In genomic region chr2:11321847-11322246, GRCh38 we compare ENCODE assay signal across 28 cellular contexts.
"Had no signal": no experiment of that assay in that cellular context is flagged by ENCODE, and none has a peak within 500 bp of the region (broad histone marks: within the 10 kb centered on the region; RNA-seq: fewer than 3 reads in every experiment).

No MANE protein-coding gene starts in this region.

- H3K9me3 ChIP-seq: stomach, suprapubic skin, testis, thoracic aorta, thyroid gland, tibial artery, tibial nerve, transverse colon, upper lobe of left lung, upper lobe of right lung, uterus, vagina had no signal

- H3K4me3 Mint-ChIP-seq: stimulated activated effector memory CD8-positive, alpha-beta T cell treated with anti-CD3 and anti-CD28 coated beads, Interleukin-12 subunit alpha, Interleukin-12 subunit beta, amount 100 ng/mL, for 72 hours; stimulated activated memory B cell treated with anti-CD40 and anti-IgM and Interleukin-4, amounts not matched to agents 10 μg/mL and 1 μg/mL and 100 μg/mL, for 72 hours; stimulated activated naive B cell treated with anti-CD40 and anti-IgM and Interleukin-4, amounts not matched to agents 10 μg/mL and 1 μg/mL and 100 μg/mL, for 72 hours; stimulated activated naive CD8-positive, alpha-beta T cell treated with anti-CD3 and anti-CD28 coated beads, Interleukin-15, amount 100 ng/mL, for 72 hours; stimulated activated naive CD8-positive, alpha-beta T cell treated with anti-CD3 and anti-CD28 coated beads, Interleukin-15, Interleukin-2, amounts not matched to agents 100 ng/mL and 50 ng/mL, for 24 hours; type B pancreatic cell had no signal

- H3K27me3 ChIP-seq: stomach, suprapubic skin, testis, thyroid gland, tibial artery, tibial nerve, transverse colon, upper lobe of left lung, upper lobe of right lung, uterus, vagina had no signal

- FAIRE-seq: urothelium cell line had no signal

- DNase-seq: stimulated activated CD4-positive, alpha-beta T cell treated with anti-CD3 and anti-CD28 coated beads, Interleukin-2, amount 100 ng/mL, for 48 hours; stimulated activated CD4-positive, alpha-beta T cell treated with anti-CD3 and anti-CD28 coated beads, Interleukin-4, amount 100 ng/mL, for 1 hour; stimulated activated CD4-positive, alpha-beta T cell treated with anti-CD3 and anti-CD28 coated beads, Interleukin-4, amount 100 ng/mL, for 24 hours; stimulated activated CD4-positive, alpha-beta T cell treated with anti-CD3 and anti-CD28 coated beads, Interleukin-4, amount 100 ng/mL, for 4 hours; stimulated activated CD8-positive, alpha-beta memory T cell treated with anti-CD3 and anti-CD28 coated beads, Interleukin-4, amount 100 ng/mL, for 48 hours; stimulated activated naive B cell treated with anti-CD40 and anti-IgM and Interleukin-4, amounts not matched to agents 10 μg/mL and 1 μg/mL and 100 μg/mL, for 72 hours; stimulated activated naive CD4-positive, alpha-beta T cell; stimulated activated naive CD4-positive, alpha-beta T cell treated with Interleukin-2 at 50 U/mL for 16 hours; stimulated activated naive CD8-positive, alpha-beta T cell treated with anti-CD3 and anti-CD28 coated beads, Interleukin-15, amount 100 ng/mL, for 72 hours; stimulated activated naive CD8-positive, alpha-beta T cell treated with anti-CD3 and anti-CD28 coated beads, Interleukin-15, Interleukin-2, amounts not matched to agents 100 U/mL and 50 U/mL, for 24 hours; stomach; substantia nigra; testis; thyroid gland; tibial artery; transverse colon; upper lobe of left lung; upper lobe of right lung; uterus had no signal

- H3K4me1 ChIP-seq: testis had no signal

- H3K9me3 Mint-ChIP-seq: stimulated activated effector memory CD8-positive, alpha-beta T cell treated with anti-CD3 and anti-CD28 coated beads, Interleukin-12 subunit alpha, Interleukin-12 subunit beta, amount 100 ng/mL, for 72 hours; stimulated activated memory B cell treated with anti-CD40 and anti-IgM and Interleukin-4, amounts not matched to agents 10 μg/mL and 1 μg/mL and 100 μg/mL, for 72 hours; stimulated activated naive B cell treated with anti-CD40 and anti-IgM and Interleukin-4, amounts not matched to agents 10 μg/mL and 1 μg/mL and 100 μg/mL, for 72 hours; stimulated activated naive CD8-positive, alpha-beta T cell treated with anti-CD3 and anti-CD28 coated beads, Interleukin-15, amount 100 ng/mL, for 72 hours; stimulated activated naive CD8-positive, alpha-beta T cell treated with anti-CD3 and anti-CD28 coated beads, Interleukin-15, Interleukin-2, amounts not matched to agents 100 ng/mL and 50 ng/mL, for 24 hours; type B pancreatic cell had no signal

- H3K27me3 Mint-ChIP-seq: stimulated activated memory B cell treated with anti-CD40 and anti-IgM and Interleukin-4, amounts not matched to agents 10 μg/mL and 1 μg/mL and 100 μg/mL, for 72 hours; stimulated activated naive B cell treated with anti-CD40 and anti-IgM and Interleukin-4, amounts not matched to agents 10 μg/mL and 1 μg/mL and 100 μg/mL, for 72 hours; stimulated activated naive CD8-positive, alpha-beta T cell treated with anti-CD3 and anti-CD28 coated beads, Interleukin-15, amount 100 ng/mL, for 72 hours; stimulated activated naive CD8-positive, alpha-beta T cell treated with anti-CD3 and anti-CD28 coated beads, Interleukin-15, Interleukin-2, amounts not matched to agents 100 ng/mL and 50 ng/mL, for 24 hours; type B pancreatic cell had no signal

- ATAC-seq: stimulated activated effector memory CD8-positive, alpha-beta T cell treated with anti-CD3 and anti-CD28 coated beads, Interleukin-12 subunit alpha, Interleukin-12 subunit beta, amount 100 ng/mL, for 72 hours; stimulated activated memory B cell treated with anti-CD40 and anti-IgM and Interleukin-4, amounts not matched to agents 10 μg/mL and 1 μg/mL and 100 μg/mL, for 72 hours; stimulated activated naive B cell treated with anti-CD40 and anti-IgM and Interleukin-4, amounts not matched to agents 10 μg/mL and 1 μg/mL and 100 μg/mL, for 72 hours; stimulated activated naive CD8-positive, alpha-beta T cell treated with anti-CD3 and anti-CD28 coated beads, Interleukin-15, amount 100 ng/mL, for 72 hours; stimulated activated naive CD8-positive, alpha-beta T cell treated with anti-CD3 and anti-CD28 coated beads, Interleukin-15, Interleukin-2, amounts not matched to agents 100 U/mL and 50 U/mL, for 24 hours; upper lobe of right lung had no signal

- H3K4me3 ChIP-seq: stomach, suprapubic skin, testis, thoracic aorta, thyroid gland, tibial artery, tibial nerve, transverse colon, upper lobe of left lung, upper lobe of right lung, uterus, vagina had no signal

- H3K27ac ChIP-seq: stomach, suprapubic skin, testis, thoracic aorta, thyroid gland, tibial artery, tibial nerve, transverse colon, upper lobe of left lung, upper lobe of right lung, uterus, vagina had no signal

- H3K36me3 Mint-ChIP-seq: stimulated activated effector memory CD8-positive, alpha-beta T cell treated with anti-CD3 and anti-CD28 coated beads, Interleukin-12 subunit alpha, Interleukin-12 subunit beta, amount 100 ng/mL, for 72 hours had no signal

- H3K36me3 ChIP-seq: stomach, suprapubic skin, thoracic aorta, thyroid gland, tibial artery, tibial nerve, transverse colon, upper lobe of left lung, upper lobe of right lung, uterus, vagina had no signal

- H3K27ac Mint-ChIP-seq: stimulated activated effector memory CD8-positive, alpha-beta T cell treated with anti-CD3 and anti-CD28 coated beads, Interleukin-12 subunit alpha, Interleukin-12 subunit beta, amount 100 ng/mL, for 72 hours; stimulated activated memory B cell treated with anti-CD40 and anti-IgM and Interleukin-4, amounts not matched to agents 10 μg/mL and 1 μg/mL and 100 μg/mL, for 72 hours; stimulated activated naive B cell treated with anti-CD40 and anti-IgM and Interleukin-4, amounts not matched to agents 10 μg/mL and 1 μg/mL and 100 μg/mL, for 72 hours; stimulated activated naive CD8-positive, alpha-beta T cell treated with anti-CD3 and anti-CD28 coated beads, Interleukin-15, amount 100 ng/mL, for 72 hours; stimulated activated naive CD8-positive, alpha-beta T cell treated with anti-CD3 and anti-CD28 coated beads, Interleukin-15, Interleukin-2, amounts not matched to agents 100 ng/mL and 50 ng/mL, for 24 hours; type B pancreatic cell had no signal

- H3K4me1 Mint-ChIP-seq: stimulated activated naive CD8-positive, alpha-beta T cell treated with anti-CD3 and anti-CD28 coated beads, Interleukin-15, amount 100 ng/mL, for 72 hours had no signal
